Comparison of ENCODE assay signal across 1 cellular context in the genomic region with DNA sequence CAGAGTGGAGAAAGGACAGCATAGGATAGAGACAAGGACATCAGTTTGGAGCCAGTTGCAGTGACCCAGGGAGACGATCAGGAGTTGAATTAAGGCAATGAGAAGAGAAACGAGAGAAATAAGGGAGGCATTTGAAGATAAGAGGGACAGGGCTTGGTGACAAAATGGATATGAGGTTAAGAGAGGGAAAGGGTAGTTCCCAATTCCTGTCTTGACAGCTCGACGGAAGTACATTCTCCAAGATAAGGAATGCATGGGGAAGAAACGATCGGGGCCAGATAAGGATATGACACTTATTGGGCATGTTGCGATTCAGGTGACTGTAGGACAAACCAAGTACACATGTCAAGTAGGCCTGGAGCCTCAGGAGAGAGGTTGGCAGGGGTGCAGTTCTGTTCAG.
A peak's percentile ranks its signal among the peaks of the same experiment; 100 is the strongest.
TF ChIP-seq lines count a peak whose summit lies in the region.

No MANE protein-coding gene starts in this region.

TF ChIP-seq in K562, 482 proteins besides CTCF, POLR2A, EP300 and RAD21 (continued from another document and continues in another):
- no peak for TF ChIP-seq ZBED1 (IDR thresholded peaks at IDR 0.05)
- TF ChIP-seq BDP1 (IDR thresholded peaks at IDR 0.05; ENCODE audit: insufficient read depth, insufficient read length) = no peak
- TF ChIP-seq, protein P1, sequence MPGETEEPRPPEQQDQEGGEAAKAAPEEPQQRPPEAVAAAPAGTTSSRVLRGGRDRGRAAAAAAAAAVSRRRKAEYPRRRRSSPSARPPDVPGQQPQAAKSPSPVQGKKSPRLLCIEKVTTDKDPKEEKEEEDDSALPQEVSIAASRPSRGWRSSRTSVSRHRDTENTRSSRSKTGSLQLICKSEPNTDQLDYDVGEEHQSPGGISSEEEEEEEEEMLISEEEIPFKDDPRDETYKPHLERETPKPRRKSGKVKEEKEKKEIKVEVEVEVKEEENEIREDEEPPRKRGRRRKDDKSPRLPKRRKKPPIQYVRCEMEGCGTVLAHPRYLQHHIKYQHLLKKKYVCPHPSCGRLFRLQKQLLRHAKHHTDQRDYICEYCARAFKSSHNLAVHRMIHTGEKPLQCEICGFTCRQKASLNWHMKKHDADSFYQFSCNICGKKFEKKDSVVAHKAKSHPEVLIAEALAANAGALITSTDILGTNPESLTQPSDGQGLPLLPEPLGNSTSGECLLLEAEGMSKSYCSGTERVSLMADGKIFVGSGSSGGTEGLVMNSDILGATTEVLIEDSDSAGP (CRISPR knock-in tag; IDR thresholded peaks at IDR 0.05) = no peak
- TF ChIP-seq, protein P2, sequence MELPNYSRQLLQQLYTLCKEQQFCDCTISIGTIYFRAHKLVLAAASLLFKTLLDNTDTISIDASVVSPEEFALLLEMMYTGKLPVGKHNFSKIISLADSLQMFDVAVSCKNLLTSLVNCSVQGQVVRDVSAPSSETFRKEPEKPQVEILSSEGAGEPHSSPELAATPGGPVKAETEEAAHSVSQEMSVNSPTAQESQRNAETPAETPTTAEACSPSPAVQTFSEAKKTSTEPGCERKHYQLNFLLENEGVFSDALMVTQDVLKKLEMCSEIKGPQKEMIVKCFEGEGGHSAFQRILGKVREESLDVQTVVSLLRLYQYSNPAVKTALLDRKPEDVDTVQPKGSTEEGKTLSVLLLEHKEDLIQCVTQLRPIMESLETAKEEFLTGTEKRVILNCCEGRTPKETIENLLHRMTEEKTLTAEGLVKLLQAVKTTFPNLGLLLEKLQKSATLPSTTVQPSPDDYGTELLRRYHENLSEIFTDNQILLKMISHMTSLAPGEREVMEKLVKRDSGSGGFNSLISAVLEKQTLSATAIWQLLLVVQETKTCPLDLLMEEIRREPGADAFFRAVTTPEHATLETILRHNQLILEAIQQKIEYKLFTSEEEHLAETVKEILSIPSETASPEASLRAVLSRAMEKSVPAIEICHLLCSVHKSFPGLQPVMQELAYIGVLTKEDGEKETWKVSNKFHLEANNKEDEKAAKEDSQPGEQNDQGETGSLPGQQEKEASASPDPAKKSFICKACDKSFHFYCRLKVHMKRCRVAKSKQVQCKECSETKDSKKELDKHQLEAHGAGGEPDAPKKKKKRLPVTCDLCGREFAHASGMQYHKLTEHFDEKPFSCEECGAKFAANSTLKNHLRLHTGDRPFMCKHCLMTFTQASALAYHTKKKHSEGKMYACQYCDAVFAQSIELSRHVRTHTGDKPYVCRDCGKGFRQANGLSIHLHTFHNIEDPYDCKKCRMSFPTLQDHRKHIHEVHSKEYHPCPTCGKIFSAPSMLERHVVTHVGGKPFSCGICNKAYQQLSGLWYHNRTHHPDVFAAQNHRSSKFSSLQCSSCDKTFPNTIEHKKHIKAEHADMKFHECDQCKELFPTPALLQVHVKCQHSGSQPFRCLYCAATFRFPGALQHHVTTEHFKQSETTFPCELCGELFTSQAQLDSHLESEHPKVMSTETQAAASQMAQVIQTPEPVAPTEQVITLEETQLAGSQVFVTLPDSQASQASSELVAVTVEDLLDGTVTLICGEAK (IDR thresholded peaks at IDR 0.05) = 0 out of 2 replicates have a peak, but pooled peaks have one; percentile 34
- TF ChIP-seq, protein P2 (CRISPR knock-in tag; IDR thresholded peaks at IDR 0.05) = no peak
- no peak for TF ChIP-seq CAMTA2 (CRISPR knock-in tag; conservative IDR thresholded peaks at IDR 0.05)
- no peak for TF ChIP-seq TAF15 (IDR thresholded peaks at IDR 0.05; ENCODE audit: low read depth, low read length)
- TF ChIP-seq DNMT1 (IDR thresholded peaks at IDR 0.05) = no peak
- 0 out of 4 replicates have a peak, but pooled peaks of 1 of the 2 experiments have one; percentile 37 for TF ChIP-seq TRIM24 (IDR thresholded peaks at IDR 0.05)
- TF ChIP-seq MEF2D (tag; conservative IDR thresholded peaks at IDR 0.05; ENCODE audit: low read depth) = no peak
- TF ChIP-seq SMARCA5 (IDR thresholded peaks at IDR 0.05) = no peak
- no peak for TF ChIP-seq SMARCB1 (IDR thresholded peaks at IDR 0.05; ENCODE audit: insufficient read length, low read depth)
- TF ChIP-seq GATAD2A (IDR thresholded peaks at IDR 0.05) = no peak
- TF ChIP-seq CHD1 (IDR thresholded peaks at IDR 0.05; ENCODE audit: low read length) = no peak
- TF ChIP-seq TEAD1 (CRISPR knock-in tag; IDR thresholded peaks at IDR 0.05) = no peak
- TF ChIP-seq ZNF274 (IDR thresholded peaks at IDR 0.05; ENCODE audit: borderline replicate concordance, low read depth, low read length) = no peak
- no peak for TF ChIP-seq HDAC6 (IDR thresholded peaks at IDR 0.05; ENCODE audit: low read depth, low read length)
- no peak for TF ChIP-seq HNRNPUL1 (IDR thresholded peaks at IDR 0.05; ENCODE audit: low read length)
- peak; percentile 56 for TF ChIP-seq DPF2 (IDR thresholded peaks at IDR 0.05)
- TF ChIP-seq DMBX1 (CRISPR knock-in tag; IDR thresholded peaks at IDR 0.05; ENCODE audit: borderline replicate concordance) = no peak
- TF ChIP-seq ZNF253 (CRISPR knock-in tag; conservative IDR thresholded peaks at IDR 0.05) = no peak
- TF ChIP-seq CBX3 (IDR thresholded peaks at IDR 0.05; ENCODE audit: borderline replicate concordance in 1 of 2, low read length in 2 of 2) = no peak
- TF ChIP-seq, protein P3, sequence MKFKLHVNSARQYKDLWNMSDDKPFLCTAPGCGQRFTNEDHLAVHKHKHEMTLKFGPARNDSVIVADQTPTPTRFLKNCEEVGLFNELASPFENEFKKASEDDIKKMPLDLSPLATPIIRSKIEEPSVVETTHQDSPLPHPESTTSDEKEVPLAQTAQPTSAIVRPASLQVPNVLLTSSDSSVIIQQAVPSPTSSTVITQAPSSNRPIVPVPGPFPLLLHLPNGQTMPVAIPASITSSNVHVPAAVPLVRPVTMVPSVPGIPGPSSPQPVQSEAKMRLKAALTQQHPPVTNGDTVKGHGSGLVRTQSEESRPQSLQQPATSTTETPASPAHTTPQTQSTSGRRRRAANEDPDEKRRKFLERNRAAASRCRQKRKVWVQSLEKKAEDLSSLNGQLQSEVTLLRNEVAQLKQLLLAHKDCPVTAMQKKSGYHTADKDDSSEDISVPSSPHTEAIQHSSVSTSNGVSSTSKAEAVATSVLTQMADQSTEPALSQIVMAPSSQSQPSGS (CRISPR knock-in tag; IDR thresholded peaks at IDR 0.05) = no peak
- TF ChIP-seq SMARCA4 (IDR thresholded peaks at IDR 0.05) = peak; percentile 55; the same call in 1 of the 2 replicates
- TF ChIP-seq, protein P4, sequence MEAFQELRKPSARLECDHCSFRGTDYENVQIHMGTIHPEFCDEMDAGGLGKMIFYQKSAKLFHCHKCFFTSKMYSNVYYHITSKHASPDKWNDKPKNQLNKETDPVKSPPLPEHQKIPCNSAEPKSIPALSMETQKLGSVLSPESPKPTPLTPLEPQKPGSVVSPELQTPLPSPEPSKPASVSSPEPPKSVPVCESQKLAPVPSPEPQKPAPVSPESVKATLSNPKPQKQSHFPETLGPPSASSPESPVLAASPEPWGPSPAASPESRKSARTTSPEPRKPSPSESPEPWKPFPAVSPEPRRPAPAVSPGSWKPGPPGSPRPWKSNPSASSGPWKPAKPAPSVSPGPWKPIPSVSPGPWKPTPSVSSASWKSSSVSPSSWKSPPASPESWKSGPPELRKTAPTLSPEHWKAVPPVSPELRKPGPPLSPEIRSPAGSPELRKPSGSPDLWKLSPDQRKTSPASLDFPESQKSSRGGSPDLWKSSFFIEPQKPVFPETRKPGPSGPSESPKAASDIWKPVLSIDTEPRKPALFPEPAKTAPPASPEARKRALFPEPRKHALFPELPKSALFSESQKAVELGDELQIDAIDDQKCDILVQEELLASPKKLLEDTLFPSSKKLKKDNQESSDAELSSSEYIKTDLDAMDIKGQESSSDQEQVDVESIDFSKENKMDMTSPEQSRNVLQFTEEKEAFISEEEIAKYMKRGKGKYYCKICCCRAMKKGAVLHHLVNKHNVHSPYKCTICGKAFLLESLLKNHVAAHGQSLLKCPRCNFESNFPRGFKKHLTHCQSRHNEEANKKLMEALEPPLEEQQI (IDR thresholded peaks at IDR 0.05) = no peak
- TF ChIP-seq, protein P5, sequence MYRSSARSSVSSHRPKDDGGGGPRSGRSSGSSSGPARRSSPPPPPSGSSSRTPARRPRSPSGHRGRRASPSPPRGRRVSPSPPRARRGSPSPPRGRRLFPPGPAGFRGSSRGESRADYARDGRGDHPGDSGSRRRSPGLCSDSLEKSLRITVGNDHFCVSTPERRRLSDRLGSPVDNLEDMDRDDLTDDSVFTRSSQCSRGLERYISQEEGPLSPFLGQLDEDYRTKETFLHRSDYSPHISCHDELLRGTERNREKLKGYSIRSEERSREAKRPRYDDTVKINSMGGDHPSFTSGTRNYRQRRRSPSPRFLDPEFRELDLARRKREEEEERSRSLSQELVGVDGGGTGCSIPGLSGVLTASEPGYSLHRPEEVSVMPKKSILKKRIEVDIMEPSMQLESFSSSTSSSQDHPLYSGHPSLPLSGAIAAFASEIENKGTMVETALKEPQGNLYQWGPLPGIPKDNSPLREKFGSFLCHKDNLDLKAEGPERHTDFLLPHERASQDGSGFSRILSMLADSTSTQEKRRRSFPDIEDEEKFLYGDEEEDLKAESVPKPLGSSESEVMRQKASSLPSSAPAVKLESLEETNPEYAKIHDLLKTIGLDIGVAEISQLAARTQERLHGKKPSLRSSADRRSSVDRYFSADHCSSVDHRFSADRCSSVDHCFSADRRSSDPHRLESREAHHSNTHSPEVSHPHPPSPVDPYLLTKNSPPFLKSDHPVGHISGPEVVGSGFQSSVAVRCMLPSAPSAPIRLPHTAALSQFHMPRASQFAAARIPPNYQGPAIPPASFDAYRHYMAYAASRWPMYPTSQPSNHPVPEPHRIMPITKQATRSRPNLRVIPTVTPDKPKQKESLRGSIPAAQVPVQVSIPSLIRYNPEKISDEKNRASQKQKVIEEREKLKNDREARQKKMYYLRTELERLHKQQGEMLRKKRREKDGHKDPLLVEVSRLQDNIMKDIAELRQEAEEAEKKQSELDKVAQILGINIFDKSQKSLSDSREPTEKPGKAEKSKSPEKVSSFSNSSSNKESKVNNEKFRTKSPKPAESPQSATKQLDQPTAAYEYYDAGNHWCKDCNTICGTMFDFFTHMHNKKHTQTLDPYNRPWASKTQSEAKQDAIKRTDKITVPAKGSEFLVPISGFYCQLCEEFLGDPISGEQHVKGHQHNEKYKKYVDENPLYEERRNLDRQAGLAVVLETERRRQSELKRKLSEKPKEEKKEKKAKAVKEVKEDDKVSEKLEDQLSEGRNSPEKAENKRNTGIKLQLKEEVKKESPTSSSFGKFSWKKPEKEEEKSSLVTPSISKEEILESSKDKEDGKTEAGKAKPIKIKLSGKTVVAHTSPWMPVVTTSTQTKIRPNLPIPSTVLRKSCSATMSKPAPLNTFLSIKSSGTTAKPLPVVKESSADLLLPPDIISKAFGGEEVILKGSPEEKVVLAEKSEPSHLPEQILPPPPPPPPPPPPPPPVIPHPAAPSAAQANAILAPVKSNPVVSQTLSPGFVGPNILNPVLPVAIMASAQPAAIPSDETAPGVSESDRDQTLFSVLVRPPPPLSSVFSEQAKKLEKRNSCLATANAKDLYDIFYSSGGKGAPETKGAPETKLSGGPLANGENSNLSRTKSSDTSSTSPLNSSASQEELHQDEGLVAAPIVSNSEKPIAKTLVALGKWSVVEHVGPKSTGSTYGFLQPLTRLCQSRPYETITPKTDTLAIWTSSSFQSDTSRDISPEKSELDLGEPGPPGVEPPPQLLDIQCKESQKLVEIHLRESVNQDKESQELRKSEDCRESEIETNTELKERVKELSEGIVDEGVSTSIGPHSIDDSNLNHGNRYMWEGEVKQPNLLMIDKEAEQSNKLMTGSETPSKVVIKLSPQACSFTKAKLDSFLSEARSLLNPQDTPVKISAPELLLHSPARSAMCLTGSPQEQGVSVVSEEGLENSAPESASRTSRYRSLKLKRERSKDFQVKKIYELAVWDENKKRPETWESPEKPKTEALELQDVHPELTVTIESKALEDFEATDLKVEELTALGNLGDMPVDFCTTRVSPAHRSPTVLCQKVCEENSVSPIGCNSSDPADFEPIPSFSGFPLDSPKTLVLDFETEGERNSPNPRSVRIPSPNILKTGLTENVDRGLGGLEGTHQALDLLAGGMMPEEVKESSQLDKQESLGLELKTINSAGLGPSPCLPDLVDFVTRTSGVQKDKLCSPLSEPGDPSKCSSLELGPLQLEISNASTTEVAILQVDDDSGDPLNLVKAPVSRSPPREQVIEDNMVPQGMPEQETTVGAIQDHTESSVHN (IDR thresholded peaks at IDR 0.05; ENCODE audit: borderline replicate concordance in 1 of 2, low read depth in 1 of 2) = no peak
- no peak for TF ChIP-seq ZNF586 (CRISPR knock-in tag; conservative IDR thresholded peaks at IDR 0.05)
- TF ChIP-seq MAFK (IDR thresholded peaks at IDR 0.05; ENCODE audit: low read length) = no peak
- TF ChIP-seq ZC3H4 (CRISPR knock-in tag; IDR thresholded peaks at IDR 0.05; ENCODE audit: borderline replicate concordance) = no peak
- TF ChIP-seq, protein P6, sequence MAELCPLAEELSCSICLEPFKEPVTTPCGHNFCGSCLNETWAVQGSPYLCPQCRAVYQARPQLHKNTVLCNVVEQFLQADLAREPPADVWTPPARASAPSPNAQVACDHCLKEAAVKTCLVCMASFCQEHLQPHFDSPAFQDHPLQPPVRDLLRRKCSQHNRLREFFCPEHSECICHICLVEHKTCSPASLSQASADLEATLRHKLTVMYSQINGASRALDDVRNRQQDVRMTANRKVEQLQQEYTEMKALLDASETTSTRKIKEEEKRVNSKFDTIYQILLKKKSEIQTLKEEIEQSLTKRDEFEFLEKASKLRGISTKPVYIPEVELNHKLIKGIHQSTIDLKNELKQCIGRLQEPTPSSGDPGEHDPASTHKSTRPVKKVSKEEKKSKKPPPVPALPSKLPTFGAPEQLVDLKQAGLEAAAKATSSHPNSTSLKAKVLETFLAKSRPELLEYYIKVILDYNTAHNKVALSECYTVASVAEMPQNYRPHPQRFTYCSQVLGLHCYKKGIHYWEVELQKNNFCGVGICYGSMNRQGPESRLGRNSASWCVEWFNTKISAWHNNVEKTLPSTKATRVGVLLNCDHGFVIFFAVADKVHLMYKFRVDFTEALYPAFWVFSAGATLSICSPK (IDR thresholded peaks at IDR 0.05; ENCODE audit: borderline replicate concordance) = no peak
- TF ChIP-seq RUNX1 (IDR thresholded peaks at IDR 0.05; ENCODE audit: low read depth) = no peak
- TF ChIP-seq CHD4 (IDR thresholded peaks at IDR 0.05; ENCODE audit: insufficient read depth, insufficient replicate concordance, low read depth, low read length, poor library complexity, severe bottlenecking) = no peak
